In genomic region chr17:49076575-49077384, GRCh38 we compare ENCODE assay signal across 1 cellular context.
TF ChIP-seq lines count a peak whose summit lies in the region.

No MANE protein-coding gene starts in this region.

TF ChIP-seq in K562, 482 proteins besides CTCF, POLR2A, EP300 and RAD21 (continued from another document and continues in another):
- no peak for TF ChIP-seq FOXK1 (CRISPR knock-in tag; IDR thresholded peaks at IDR 0.05; ENCODE audit: borderline replicate concordance)
- TF ChIP-seq CTCFL (IDR thresholded peaks at IDR 0.05; ENCODE audit: borderline replicate concordance, insufficient read depth, low read depth, low read length, poor library complexity, severe bottlenecking): no peak
- TF ChIP-seq MTA2 (IDR thresholded peaks at IDR 0.05; ENCODE audit: low read depth): no peak
- TF ChIP-seq IRF1 (CRISPR knock-in tag; IDR thresholded peaks at IDR 0.05; ENCODE audit: borderline replicate concordance): no peak
- TF ChIP-seq ATF2 (CRISPR knock-in tag; IDR thresholded peaks at IDR 0.05): no peak
- no peak for TF ChIP-seq EZH2 (IDR thresholded peaks at IDR 0.05; ENCODE audit: borderline replicate concordance, low read depth, low read length)
- TF ChIP-seq NCOA1 (IDR thresholded peaks at IDR 0.05; ENCODE audit: low read depth): no peak
- no peak for TF ChIP-seq SREBF1 (IDR thresholded peaks at IDR 0.05; ENCODE audit: borderline replicate concordance, low read depth, low read length)
- TF ChIP-seq MXD1 (CRISPR knock-in tag; IDR thresholded peaks at IDR 0.05; ENCODE audit: borderline replicate concordance, poor library complexity, severe bottlenecking): no peak
- TF ChIP-seq WHSC1 (IDR thresholded peaks at IDR 0.05; ENCODE audit: low read length): no peak
- TF ChIP-seq CBX5 (IDR thresholded peaks at IDR 0.05; ENCODE audit: borderline replicate concordance, low read depth): no peak
- TF ChIP-seq PRDM10 (IDR thresholded peaks at IDR 0.05; ENCODE audit: partially characterized antibody): no peak
- TF ChIP-seq ZNF551 (CRISPR knock-in tag; IDR thresholded peaks at IDR 0.05): peak; percentile 36; the same call in 1 of the 2 replicates
- no peak for TF ChIP-seq KDM4B (IDR thresholded peaks at IDR 0.05; ENCODE audit: borderline replicate concordance in 2 of 2, low read depth in 1 of 2)
- TF ChIP-seq SMARCC2 (IDR thresholded peaks at IDR 0.05; ENCODE audit: low read depth): no peak
- TF ChIP-seq ZNF347 (CRISPR knock-in tag; IDR thresholded peaks at IDR 0.05; ENCODE audit: low read depth): no peak
- TF ChIP-seq NR1H2 (CRISPR knock-in tag; IDR thresholded peaks at IDR 0.05): no peak
- TF ChIP-seq THRB (CRISPR knock-in tag; conservative IDR thresholded peaks at IDR 0.05): peak; percentile 92
- TF ChIP-seq SIX5 (IDR thresholded peaks at IDR 0.05; ENCODE audit: borderline replicate concordance in 1 of 2, insufficient read depth in 1 of 2, low read depth in 1 of 2, low read length in 2 of 2): no peak
- no peak for TF ChIP-seq MITF (IDR thresholded peaks at IDR 0.05)
- peak; percentile 83 for TF ChIP-seq ZSCAN32 (CRISPR knock-in tag; IDR thresholded peaks at IDR 0.05)
- TF ChIP-seq HDAC8 (tag; IDR thresholded peaks at IDR 0.05): peak; percentile 94
- no peak for TF ChIP-seq ZMIZ1 (IDR thresholded peaks at IDR 0.05; ENCODE audit: low read depth in 2 of 2, low read length in 2 of 2)
- no peak for TF ChIP-seq MCM2 (IDR thresholded peaks at IDR 0.05; ENCODE audit: low read depth)
- TF ChIP-seq ZNF589 (CRISPR knock-in tag; IDR thresholded peaks at IDR 0.05; ENCODE audit: low read depth): peak; percentile 99
- TF ChIP-seq KLF10 (CRISPR knock-in tag; IDR thresholded peaks at IDR 0.05): no peak
- TF ChIP-seq FOXK2 (conservative IDR thresholded peaks at IDR 0.05 in 1 of 2, IDR thresholded peaks at IDR 0.05 in 1 of 2; ENCODE audit: low read depth in 2 of 2): no peak
- TF ChIP-seq KDM5B (IDR thresholded peaks at IDR 0.05; ENCODE audit: insufficient replicate concordance, low read depth, low read length): no peak
- 0 out of 2 replicates have a peak, but pooled peaks have one; percentile 38 for TF ChIP-seq HSF4 (CRISPR knock-in tag; IDR thresholded peaks at IDR 0.05; ENCODE audit: borderline replicate concordance)
- TF ChIP-seq ZBTB49 (CRISPR knock-in tag; IDR thresholded peaks at IDR 0.05; ENCODE audit: borderline replicate concordance): no peak
- TF ChIP-seq JUN (IDR thresholded peaks at IDR 0.05; ENCODE audit: borderline replicate concordance, low read depth, low read length): no peak
- TF ChIP-seq JUN (CRISPR knock-in tag; IDR thresholded peaks at IDR 0.05; ENCODE audit: borderline replicate concordance): no peak
- no peak for TF ChIP-seq ZBTB33 (CRISPR knock-in tag; IDR thresholded peaks at IDR 0.05)
- no peak for TF ChIP-seq CHD4 (IDR thresholded peaks at IDR 0.05; ENCODE audit: insufficient read depth, insufficient replicate concordance, low read depth, low read length, poor library complexity, severe bottlenecking)
- TF ChIP-seq CSDE1 (IDR thresholded peaks at IDR 0.05): no peak
- no peak for TF ChIP-seq NR0B1 (IDR thresholded peaks at IDR 0.05; ENCODE audit: partially characterized antibody)
